In genomic region chr4:40908297-40908696, GRCh38 we compare ENCODE assay signal across 8 cellular contexts.
DNase-seq lines count a peak whose midpoint lies in the region; ATAC-seq and TF ChIP-seq lines count a peak whose summit lies in the region.

No MANE protein-coding gene starts in this region.

- H3K27me3 ChIP-seq in osteoblast (ENCODE audit: insufficient read depth, low read length): no peaks in the 10 kb centered on the region

- no peak for TF ChIP-seq CTCF in osteoblast (IDR thresholded peaks at IDR 0.05; ENCODE audit: extremely low read depth, low read depth, low read length)

- no peaks in the 10 kb centered on the region for H4K20me1 ChIP-seq in osteoblast (ENCODE audit: insufficient read depth, low read length)

- H3K36me3 ChIP-seq in osteoblast (ENCODE audit: insufficient read depth, low read length): peaks cover 6% of the 10 kb centered on the region

- H3K27me3 Mint-ChIP-seq in activated naive CD8-positive, alpha-beta T cell treated with anti-CD3 and anti-CD28 coated beads, Interleukin-2, amount 50 U/mL, for 24 hours: no peaks in the 10 kb centered on the region

- intact Hi-C loops in head of caudate nucleus (cut with DNase I): no loop called here

- no peak overlapping the region for H2AFZ ChIP-seq in osteoblast (ENCODE audit: low read length)

- no peak overlapping the region for H3K4me3 Mint-ChIP-seq in activated naive CD8-positive, alpha-beta T cell treated with anti-CD3 and anti-CD28 coated beads, Interleukin-2, amount 50 U/mL, for 24 hours

- H3K27ac Mint-ChIP-seq in activated naive CD8-positive, alpha-beta T cell treated with anti-CD3 and anti-CD28 coated beads, Interleukin-2, amount 50 U/mL, for 24 hours: peak overlapping the region; percentile 93

- ATAC-seq in GM18909 (IDR thresholded peaks at IDR 0.05; ENCODE audit: poor library complexity, unreplicated experiment) (peak; percentile 23), HG02943 (IDR thresholded peaks at IDR 0.05; ENCODE audit: low read depth, unreplicated experiment) (peak; percentile 22), left lobe of liver (no peak)
- ATAC-seq in activated naive CD8-positive, alpha-beta T cell treated with anti-CD3 and anti-CD28 coated beads, Interleukin-2, amount 50 U/mL, for 24 hours: no peak

- DNase-seq in activated naive CD8-positive, alpha-beta T cell treated with anti-CD3 and anti-CD28 coated beads, Interleukin-2, amount 50 U/mL, for 24 hours: no peak
- DNase-seq in osteoblast (ENCODE audit: insufficient read length, low spot score, missing footprints): no peak
- no peak for DNase-seq in D341Med (ENCODE audit: low spot score)
- DNase-seq in head of caudate nucleus: no peak
- DNase-seq in stimulated activated CD4-positive, alpha-beta T cell treated with anti-CD3 and anti-CD28 coated beads, Interleukin-2, amount 100 ng/mL, for 24 hours: no peak
- no peak for DNase-seq in left lobe of liver (ENCODE audit: low spot score)

- no peaks in the 10 kb centered on the region for H3K79me2 ChIP-seq in osteoblast (ENCODE audit: insufficient read depth, low read length)

- H3K27ac ChIP-seq in osteoblast (ENCODE audit: low read depth, low read length): peak overlapping the region; percentile 79

- no peaks in the 10 kb centered on the region for H3K9me3 ChIP-seq in osteoblast (ENCODE audit: low read depth, low read length)

- peaks cover 29% of the 10 kb centered on the region for H3K4me1 ChIP-seq in osteoblast (ENCODE audit: insufficient read depth, low read length)

- no peak overlapping the region for H3K4me2 ChIP-seq in osteoblast (ENCODE audit: insufficient read depth, low read length)

- H3K36me3 Mint-ChIP-seq in activated naive CD8-positive, alpha-beta T cell treated with anti-CD3 and anti-CD28 coated beads, Interleukin-2, amount 50 U/mL, for 24 hours (ENCODE audit: low read depth): peaks cover 9% of the 10 kb centered on the region

- no peak overlapping the region for H3K4me3 ChIP-seq in osteoblast (ENCODE audit: insufficient read depth, low read length)

- H3K9me3 Mint-ChIP-seq in activated naive CD8-positive, alpha-beta T cell treated with anti-CD3 and anti-CD28 coated beads, Interleukin-2, amount 50 U/mL, for 24 hours: peaks cover 7% of the 10 kb centered on the region

- H3K4me1 Mint-ChIP-seq in activated naive CD8-positive, alpha-beta T cell treated with anti-CD3 and anti-CD28 coated beads, Interleukin-2, amount 50 U/mL, for 24 hours: peaks cover 31% of the 10 kb centered on the region

Comparison
In these comparisons a context has a peak if more than half of its experiments do, and no peak if none do; other contexts are left out.
1. ATAC-seq: peak in GM18909 (single experiment) and HG02943 (single experiment); none in activated naive CD8-positive, alpha-beta T cell treated with anti-CD3 and anti-CD28 coated beads, Interleukin-2, amount 50 U/mL, for 24 hours (single experiment) and left lobe of liver (single experiment).